16 cellular contexts compared by ENCODE assay signal in the genomic region with DNA sequence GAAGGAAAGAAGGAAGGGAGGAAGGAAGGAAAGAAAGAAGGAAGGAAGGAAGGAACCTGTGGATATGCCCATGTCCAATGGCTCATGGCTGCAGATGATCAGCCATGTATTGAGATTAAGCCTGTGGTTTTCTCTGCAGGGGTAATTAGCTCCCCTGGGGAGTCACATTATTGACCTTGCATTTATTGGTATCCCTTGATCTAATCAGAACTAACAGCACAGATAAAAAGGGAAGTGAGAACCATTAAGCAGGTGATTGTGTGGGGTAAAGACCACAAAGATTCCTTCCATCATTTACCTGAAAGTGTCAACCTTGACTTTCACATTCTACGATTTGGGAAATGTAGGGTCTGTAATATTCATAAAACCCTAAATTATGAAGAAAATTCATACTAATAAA.
A peak's percentile ranks its signal among the peaks of the same experiment; 100 is the strongest.
DNase-seq lines count a peak whose midpoint lies in the region; ATAC-seq and TF ChIP-seq lines count a peak whose summit lies in the region.
"Had no signal": no experiment of that assay in that cellular context is flagged by ENCODE, and none has a peak within 500 bp of the region (broad histone marks: within the 10 kb centered on the region; RNA-seq: fewer than 3 reads in every experiment).

No MANE protein-coding gene starts in this region.

- H3K36me3 ChIP-seq in MM.1S (replicated peaks; ENCODE audit: insufficient read depth, low read length) = no peaks in the 10 kb centered on the region

- H3K4me1 ChIP-seq in MM.1S (ENCODE audit: low read length) = peaks cover 40% of the 10 kb centered on the region

- no peaks in the 10 kb centered on the region for H3K79me2 ChIP-seq in MM.1S (ENCODE audit: low read length)

- H3K4me2 ChIP-seq in MM.1S (ENCODE audit: low read depth, low read length) = no peak overlapping the region

- H3K9me3 Mint-ChIP-seq in activated naive CD8-positive, alpha-beta T cell treated with anti-CD3 and anti-CD28 coated beads, Interleukin-2, amount 50 U/mL, for 24 hours = peaks cover 38% of the 10 kb centered on the region

- H3K27me3 ChIP-seq in MM.1S (replicated peaks; ENCODE audit: insufficient read depth, low read length) = peaks cover 52% of the 10 kb centered on the region

- H4K20me1 ChIP-seq in MM.1S (ENCODE audit: insufficient read depth, low read length) = no peaks in the 10 kb centered on the region

- DNase-seq in MM.1S (peak; percentile 22), hypothalamus (lab: John Stamatoyannopoulos, UW) (no peak)
- DNase-seq in activated naive CD8-positive, alpha-beta T cell treated with anti-CD3 and anti-CD28 coated beads, Interleukin-2, amount 50 U/mL, for 24 hours = no peak
- no peak for DNase-seq in activated CD4-positive, alpha-beta T cell treated with anti-CD3 and anti-CD28 coated beads for 48 hours
- DNase-seq: CD8-positive, alpha-beta T cell; NCI-H1436 treated with DMSO at 0.1 percent for 48 hours; NCI-H226; NCI-H526; PC-3; T-helper 1 cell had no signal

- H3K9me2 ChIP-seq in MM.1S (replicated peaks; ENCODE audit: insufficient read depth, low read length) = no peaks in the 10 kb centered on the region

- peaks cover 9% of the 10 kb centered on the region for H3F3A ChIP-seq in MM.1S (ENCODE audit: insufficient read depth, low read length)

- no peak overlapping the region for H3K4me3 Mint-ChIP-seq in activated naive CD8-positive, alpha-beta T cell treated with anti-CD3 and anti-CD28 coated beads, Interleukin-2, amount 50 U/mL, for 24 hours
- H3K4me3 Mint-ChIP-seq: CD8-positive, alpha-beta T cell had no signal

- no peaks in the 10 kb centered on the region for H3K9me3 ChIP-seq in MM.1S (replicated peaks; ENCODE audit: insufficient read depth, low read length)

- no peaks in the 10 kb centered on the region for H3K36me3 Mint-ChIP-seq in activated naive CD8-positive, alpha-beta T cell treated with anti-CD3 and anti-CD28 coated beads, Interleukin-2, amount 50 U/mL, for 24 hours (ENCODE audit: low read depth)
- H3K36me3 Mint-ChIP-seq: CD8-positive, alpha-beta T cell had no signal

- H3K4me3 ChIP-seq in MM.1S (ENCODE audit: low read length) = no peak overlapping the region
- H3K4me3 ChIP-seq: SK-N-MC had no signal

- H3K4me1 Mint-ChIP-seq in activated naive CD8-positive, alpha-beta T cell treated with anti-CD3 and anti-CD28 coated beads, Interleukin-2, amount 50 U/mL, for 24 hours = no peaks in the 10 kb centered on the region

- no peaks in the 10 kb centered on the region for H3K27me3 Mint-ChIP-seq in activated naive CD8-positive, alpha-beta T cell treated with anti-CD3 and anti-CD28 coated beads, Interleukin-2, amount 50 U/mL, for 24 hours
- H3K27me3 Mint-ChIP-seq: IgD-negative memory B cell had no signal

- H3K9ac ChIP-seq in MM.1S (ENCODE audit: low read length) = no peak overlapping the region

- H3K27ac Mint-ChIP-seq in activated naive CD8-positive, alpha-beta T cell treated with anti-CD3 and anti-CD28 coated beads, Interleukin-2, amount 50 U/mL, for 24 hours = no peak overlapping the region
- H3K27ac Mint-ChIP-seq: CD8-positive, alpha-beta T cell had no signal

- no peak for TF ChIP-seq CTCF in MM.1S (IDR thresholded peaks at IDR 0.05; ENCODE audit: low read length)

- peak; percentile 69 for ATAC-seq in GM18498 (IDR thresholded peaks at IDR 0.05; ENCODE audit: unreplicated experiment)
- ATAC-seq in GM18868 (IDR thresholded peaks at IDR 0.05; ENCODE audit: unreplicated experiment) = peak; percentile 90
- peak; percentile 60 for ATAC-seq in GM21423 (IDR thresholded peaks at IDR 0.05; ENCODE audit: unreplicated experiment)
- ATAC-seq in activated naive CD8-positive, alpha-beta T cell treated with anti-CD3 and anti-CD28 coated beads, Interleukin-2, amount 50 U/mL, for 24 hours = no peak
- no peak for ATAC-seq in GM19035 (IDR thresholded peaks at IDR 0.05; ENCODE audit: unreplicated experiment)
- ATAC-seq: CD8-positive, alpha-beta T cell; PC-3 had no signal

- H3K27ac ChIP-seq in MM.1S (ENCODE audit: low read length) = no peak overlapping the region
- H3K27ac ChIP-seq: SK-N-MC had no signal

- H2AFZ ChIP-seq in MM.1S (ENCODE audit: low read length) = no peak overlapping the region

Comparison
In these comparisons a context has a peak if more than half of its experiments do, and no peak if none do; other contexts are left out.
1. ATAC-seq: peak in GM18498 (single experiment), GM18868 (single experiment) and GM21423 (single experiment); none in activated naive CD8-positive, alpha-beta T cell treated with anti-CD3 and anti-CD28 coated beads, Interleukin-2, amount 50 U/mL, for 24 hours (single experiment) and GM19035 (single experiment).